In genomic region chr6:1596088-1596852, GRCh38 we compare ENCODE assay signal across 8 cellular contexts. TPM values are rescaled to one million over a fixed set of nuclear protein-coding genes. Genes with fewer than 3 reads are reported as not detected.
DNase-seq lines count a peak whose midpoint lies in the region; ATAC-seq and TF ChIP-seq lines count a peak whose summit lies in the region.

No MANE protein-coding gene starts in this region.

- H3K4me1 Mint-ChIP-seq in central memory CD8-positive, alpha-beta T cell = peaks cover 4% of the 10 kb centered on the region

- H3K9me3 Mint-ChIP-seq in central memory CD8-positive, alpha-beta T cell = no peaks in the 10 kb centered on the region

- WGBS in right lobe of liver (ENCODE audit: insufficient coverage, low coverage, low lambda C conversion rate, missing lambda C conversion rate) = 2% methylated on average over 23 of the region's 25 CpGs

- intact Hi-C loops in right lobe of liver (cut with DNase I) = no loop called here

- peak; percentile 67 for ATAC-seq in GM19463 (IDR thresholded peaks at IDR 0.05; ENCODE audit: unreplicated experiment)
- peak; percentile 62 for ATAC-seq in central memory CD8-positive, alpha-beta T cell (replicated peaks; ENCODE audit: extremely low read depth, poor library complexity, severe bottlenecking)
- ATAC-seq in right lobe of liver = peak; percentile 90 to 98 (median 96)
- no peak for ATAC-seq in GM21619 (IDR thresholded peaks at IDR 0.05; ENCODE audit: unreplicated experiment)

- DNase-seq in BJ (ENCODE audit: low read depth) (no peak), NCI-H1105 treated with DMSO at 0.1 percent for 48 hours (lab: John Stamatoyannopoulos, UW) (peak; percentile 67), right lobe of liver (peak in 2 of 3 donors; percentile 61 to 72)
- peak; percentile 66 for DNase-seq in activated CD4-positive, CD25-positive, alpha-beta regulatory T cell treated with anti-CD3 and anti-CD28 coated beads, Interleukin-2, amount 50 U/mL, for 72 hours
- DNase-seq in central memory CD8-positive, alpha-beta T cell (ENCODE audit: low spot score in 2 of 2) = peak; percentile 46 to 59
- DNase-seq in stimulated activated CD4-positive, alpha-beta T cell treated with anti-CD3 and anti-CD28 coated beads, TNF-alpha, amount 100 ng/mL, for 1 hour (ENCODE audit: low read depth in 3 of 3, low spot score in 1 of 3) = peak; percentile 11 to 54 (median 50)

- H3K27me3 ChIP-seq in BJ (ENCODE audit: control insufficient read depth, insufficient read depth, low read length) (peaks cover 4% of the 10 kb centered on the region; the same call in 1 of the 2 replicates), right lobe of liver (peaks cover 0 to 11% of the 10 kb centered on the region in 2 donors)

- H3K27ac ChIP-seq in right lobe of liver = no peak overlapping the region

- POLR2A ChIA-PET in BJ (lab: Charles Lee) = no interaction called here

- no peak overlapping the region for H3K27ac Mint-ChIP-seq in central memory CD8-positive, alpha-beta T cell (ENCODE audit: low read depth)

- H3K36me3 Mint-ChIP-seq in central memory CD8-positive, alpha-beta T cell (ENCODE audit: insufficient read depth) = peaks cover 2% of the 10 kb centered on the region

- TF ChIP-seq CTCF in BJ (IDR thresholded peaks at IDR 0.05; ENCODE audit: insufficient read depth, low read depth, low read length) (peak; percentile 93), right lobe of liver (IDR thresholded peaks at IDR 0.05) (peak; percentile 92 to 94 (median 93))

- CTCF ChIA-PET in BJ (lab: Yijun Ruan, JAX) = interaction anchor here (0.7 to 6.6 kb wide), 54 partner anchors 10 to 1392 kb away, joined by 3 to 92 read pairs (median 4); partner anchors contain the start of genes MYLK4 and WRNIP1

- peak overlapping the region; percentile 36 for H3K4me3 ChIP-seq in BJ (ENCODE audit: low read depth, low read length)
- no peak overlapping the region for H3K4me3 ChIP-seq in right lobe of liver

- H3K4me3 Mint-ChIP-seq in central memory CD8-positive, alpha-beta T cell = no peak overlapping the region

- H3K4me1 ChIP-seq in right lobe of liver = no peaks in the 10 kb centered on the region

- no peaks in the 10 kb centered on the region for H3K9me3 ChIP-seq in right lobe of liver

- no peaks in the 10 kb centered on the region for H3K36me3 ChIP-seq in BJ (ENCODE audit: control insufficient read depth, insufficient read depth, low read length)
- H3K36me3 ChIP-seq in right lobe of liver = no peaks in the 10 kb centered on the region

- peaks cover 84% of the 10 kb centered on the region for H3K27me3 Mint-ChIP-seq in central memory CD8-positive, alpha-beta T cell

- no peak for TF ChIP-seq POLR2A in right lobe of liver (IDR thresholded peaks at IDR 0.05)

RNA-seq across cellular contexts. Expression of gene FOXC1, which starts 13.4 kb away (rescaled TPM):
- polyA plus RNA-seq in BJ (2011; rRNA removed) = 7.6 and 7.8 TPM in 2 replicates
- polyA minus RNA-seq in BJ (2011; rRNA and poly(A)+ RNA removed) = 6.4 and 7.7 TPM in 2 replicates
- total RNA-seq in right lobe of liver = under 1 TPM; 0.24 to 0.87 (median 0.50) TPM
